13 cellular contexts compared by ENCODE assay signal in genomic region chrX:12844319-12844718, GRCh38. TPM values are rescaled to one million over a fixed set of nuclear protein-coding genes. Genes with fewer than 3 reads are reported as not detected.
DNase-seq lines count a peak whose midpoint lies in the region; ATAC-seq and TF ChIP-seq lines count a peak whose summit lies in the region.
"Had no signal": no experiment of that assay in that cellular context is flagged by ENCODE, and none has a peak within 500 bp of the region (broad histone marks: within the 10 kb centered on the region; RNA-seq: fewer than 3 reads in every experiment).

No MANE protein-coding gene starts in this region.

- TF ChIP-seq CTCF in endodermal cell (conservative IDR thresholded peaks at IDR 0.05) = no peak
- no peak for TF ChIP-seq CTCF in brain microvascular endothelial cell (IDR thresholded peaks at IDR 0.05; ENCODE audit: low read depth, low read length, missing control alignments)
- no peak for TF ChIP-seq CTCF in foreskin fibroblast (IDR thresholded peaks at IDR 0.05; ENCODE audit: low read depth, low read length)

- no peak for DNase-seq in activated naive CD8-positive, alpha-beta T cell treated with anti-CD3 and anti-CD28 coated beads, Interleukin-2, amount 50 U/mL, for 24 hours
- no peak for DNase-seq in endodermal cell
- no peak for DNase-seq in brain microvascular endothelial cell
- DNase-seq in activated CD4-positive, alpha-beta T cell treated with anti-CD3 and anti-CD28 coated beads for 4 hours = no peak
- no peak for DNase-seq in foreskin fibroblast
- DNase-seq: DMS79; esophagus squamous epithelium; nephron progenitor cell; SIG-M5; stimulated activated CD4-positive, alpha-beta T cell treated with anti-CD3 and anti-CD28 coated beads, Interleukin-15, amount 100 ng/mL, for 24 hours had no signal

- H3K9me3 Mint-ChIP-seq in activated naive CD8-positive, alpha-beta T cell treated with anti-CD3 and anti-CD28 coated beads, Interleukin-2, amount 50 U/mL, for 24 hours = no peaks in the 10 kb centered on the region
- H3K9me3 Mint-ChIP-seq in endodermal cell = peaks cover 45% of the 10 kb centered on the region

- peak overlapping the region; percentile 51 for H3K4me3 Mint-ChIP-seq in activated naive CD8-positive, alpha-beta T cell treated with anti-CD3 and anti-CD28 coated beads, Interleukin-2, amount 50 U/mL, for 24 hours
- H3K4me3 Mint-ChIP-seq in endodermal cell = no peak overlapping the region
- H3K4me3 Mint-ChIP-seq: nephron progenitor cell had no signal

- H3K36me3 ChIP-seq in endodermal cell (ENCODE audit: control insufficient read depth, insufficient read depth, low read length) (no peaks in the 10 kb centered on the region), brain microvascular endothelial cell (replicated peaks) (no peaks in the 10 kb centered on the region)
- H3K36me3 ChIP-seq: esophagus squamous epithelium had no signal

- H3K27me3 Mint-ChIP-seq in activated naive CD8-positive, alpha-beta T cell treated with anti-CD3 and anti-CD28 coated beads, Interleukin-2, amount 50 U/mL, for 24 hours = no peaks in the 10 kb centered on the region
- H3K27me3 Mint-ChIP-seq in endodermal cell (ENCODE audit: insufficient read depth) = no peaks in the 10 kb centered on the region

- H3K27me3 ChIP-seq in endodermal cell (ENCODE audit: control insufficient read depth, insufficient read depth, low read length, poor library complexity, severe bottlenecking) (no peaks in the 10 kb centered on the region), brain microvascular endothelial cell (replicated peaks) (no peaks in the 10 kb centered on the region)
- H3K27me3 ChIP-seq: esophagus squamous epithelium had no signal

- H3K9ac ChIP-seq in endodermal cell (ENCODE audit: extremely low read depth, low read length, poor library complexity, severe bottlenecking) = no peak overlapping the region

- H3K4me3 ChIP-seq in endodermal cell (ENCODE audit: low read length) (no peak overlapping the region), brain microvascular endothelial cell (ENCODE audit: low read depth, low read length) (no peak overlapping the region), foreskin fibroblast (ENCODE audit: low read depth in 1 of 2, low read length in 2 of 2) (no peak overlapping the region)

- no peaks in the 10 kb centered on the region for H3K4me1 ChIP-seq in endodermal cell (ENCODE audit: control insufficient read depth, insufficient read depth, low read length)
- H3K4me1 ChIP-seq: esophagus squamous epithelium had no signal

- in situ Hi-C loops in brain microvascular endothelial cell (cut with HindIII; ENCODE audit: low pct_ligation_motif_present, low sequenced_read_pairs) = no loop called here

- no peaks in the 10 kb centered on the region for H3K36me3 Mint-ChIP-seq in activated naive CD8-positive, alpha-beta T cell treated with anti-CD3 and anti-CD28 coated beads, Interleukin-2, amount 50 U/mL, for 24 hours (ENCODE audit: low read depth)
- no peaks in the 10 kb centered on the region for H3K36me3 Mint-ChIP-seq in endodermal cell (ENCODE audit: low read depth)

- ATAC-seq in GM18867 (IDR thresholded peaks at IDR 0.05; ENCODE audit: unreplicated experiment) = peak; percentile 34
- ATAC-seq in GM21447 (IDR thresholded peaks at IDR 0.05; ENCODE audit: unreplicated experiment) = peak; percentile 32
- peak; percentile 43 for ATAC-seq in HG03354 (IDR thresholded peaks at IDR 0.05; ENCODE audit: poor library complexity, severe bottlenecking, unreplicated experiment)
- ATAC-seq in activated naive CD8-positive, alpha-beta T cell treated with anti-CD3 and anti-CD28 coated beads, Interleukin-2, amount 50 U/mL, for 24 hours = no peak

- H3K27ac ChIP-seq in endodermal cell (ENCODE audit: low read depth, low read length) (no peak overlapping the region), brain microvascular endothelial cell (no peak overlapping the region)
- H3K27ac ChIP-seq: esophagus squamous epithelium had no signal

- peak overlapping the region; percentile 83 for H3K27ac Mint-ChIP-seq in activated naive CD8-positive, alpha-beta T cell treated with anti-CD3 and anti-CD28 coated beads, Interleukin-2, amount 50 U/mL, for 24 hours
- no peak overlapping the region for H3K27ac Mint-ChIP-seq in endodermal cell

- no peaks in the 10 kb centered on the region for H3K9me3 ChIP-seq in endodermal cell (ENCODE audit: control insufficient read depth, low read length)
- H3K9me3 ChIP-seq: esophagus squamous epithelium had no signal

- 86% methylated on average over 2 of the region's 3 CpGs; no CpG with 5 or more reads in 1 of the 2 experiments for WGBS in endodermal cell (ENCODE audit: insufficient coverage in 1 of 2, insufficient read length in 1 of 2), 2 experiments

- H3K4me1 Mint-ChIP-seq in activated naive CD8-positive, alpha-beta T cell treated with anti-CD3 and anti-CD28 coated beads, Interleukin-2, amount 50 U/mL, for 24 hours = peaks cover 18% of the 10 kb centered on the region
- no peaks in the 10 kb centered on the region for H3K4me1 Mint-ChIP-seq in endodermal cell
- H3K4me1 Mint-ChIP-seq: nephron progenitor cell had no signal

RNA-seq across cellular contexts. Expression of gene TLR7, which starts 22.6 kb away (rescaled TPM):
- total RNA-seq in endodermal cell = not detected
- polyA plus RNA-seq in endodermal cell (2013, experiment 1 of 2) = not detected
- not detected for polyA plus RNA-seq in endodermal cell (2013, experiment 2 of 2)

RNA-seq across cellular contexts. Expression of gene PRPS2, which starts 53.1 kb away (rescaled TPM):
- total RNA-seq in endodermal cell = 10 to 100 TPM; 12.4 to 17.2 TPM
- 22.2 TPM for polyA plus RNA-seq in endodermal cell (2013, experiment 1 of 2)
- 22.5 TPM for polyA plus RNA-seq in endodermal cell (2013, experiment 2 of 2)
